ENCODE assay signal across 12 cellular contexts in genomic region chr5:15702102-15702501, GRCh38.
DNase-seq lines count a peak whose midpoint lies in the region; ATAC-seq, FAIRE-seq and TF ChIP-seq lines count a peak whose summit lies in the region.
"Had no signal": no experiment of that assay in that cellular context is flagged by ENCODE, and none has a peak within 500 bp of the region (broad histone marks: within the 10 kb centered on the region; RNA-seq: fewer than 3 reads in every experiment).

No MANE protein-coding gene starts in this region.

- in situ Hi-C loops in astrocyte of the spinal cord (cut with HindIII; ENCODE audit: low sequenced_read_pairs) (no loop called here), GM13977 (cut with MboI; ENCODE audit: low pct_unique_long_range_greater_than_20kb, low sequenced_read_pairs, unreplicated experiment) (no loop called here)

- no peak for ATAC-seq in GM19351 (IDR thresholded peaks at IDR 0.05; ENCODE audit: unreplicated experiment)
- ATAC-seq: activated CD8-positive, alpha-beta memory T cell treated with anti-CD3 and anti-CD28 coated beads, Interleukin-2, amount 10 ng/mL, durations not matched to agents 7 days and 5 days; Right ventricle myocardium inferior had no signal

- DNase-seq in AG10803 (ENCODE audit: low read depth) (peak; percentile 65), HTR-8/SVneo (ENCODE audit: insufficient read length, low spot score) (peak; percentile 26), astrocyte of the spinal cord (ENCODE audit: low read depth, low spot score) (peak; percentile 68), iris pigment epithelial cell (ENCODE audit: low read depth) (peak; percentile 76), NCI-H1105 treated with DMSO at 0.1 percent for 48 hours (lab: John Stamatoyannopoulos, UW) (no peak), GM13977 (ENCODE audit: low spot score) (no peak), NCI-H1930 (lab: John Stamatoyannopoulos, UW) (no peak)
- DNase-seq: activated CD8-positive, alpha-beta memory T cell treated with anti-CD3 and anti-CD28 coated beads, Interleukin-2, amount 10 ng/mL, durations not matched to agents 7 days and 5 days; NCI-H526 had no signal

- H3K4me3 ChIP-seq in AG10803 (ENCODE audit: low read length) (no peak overlapping the region), astrocyte of the spinal cord (ENCODE audit: low read depth, low read length) (no peak overlapping the region)
- H3K4me3 ChIP-seq: lung had no signal

- TF ChIP-seq CTCF in AG10803 (conservative IDR thresholded peaks at IDR 0.05; ENCODE audit: low read length) (no peak), astrocyte of the spinal cord (IDR thresholded peaks at IDR 0.05; ENCODE audit: low read depth, low read length) (no peak), GM13977 (IDR thresholded peaks at IDR 0.05; ENCODE audit: extremely low read depth, insufficient read depth, missing control alignments) (no peak)

- no peak for FAIRE-seq in HTR-8/SVneo (lab: Jason Lieb, UNC)

Comparison
In these comparisons a context has a peak if more than half of its experiments do, and no peak if none do; other contexts are left out.
1. DNase-seq: peak in AG10803 (single experiment), HTR-8/SVneo (single experiment), astrocyte of the spinal cord (single experiment) and iris pigment epithelial cell (single experiment); none in NCI-H1105 treated with DMSO at 0.1 percent for 48 hours (single experiment), GM13977 (single experiment) and NCI-H1930 (0 of 2).